In the genomic region with DNA sequence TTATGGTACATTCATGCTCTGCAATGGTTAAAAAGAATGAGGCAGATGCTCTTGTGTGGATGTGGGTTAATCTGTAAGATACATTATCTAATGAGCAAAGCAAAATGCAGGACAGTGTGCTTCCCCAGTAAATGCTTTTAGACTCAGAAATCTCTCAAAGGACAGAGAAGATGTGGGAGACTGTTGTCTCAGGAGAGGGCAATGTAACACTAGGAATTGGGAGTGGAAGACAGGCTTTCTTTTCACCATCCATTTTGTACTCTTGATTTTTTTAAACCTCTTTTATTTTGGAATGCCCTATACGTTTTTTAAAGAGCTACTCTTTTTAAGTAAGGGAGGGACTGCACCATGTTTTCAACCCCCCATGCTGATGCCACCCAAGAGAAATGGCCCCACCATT, we compare ENCODE assay signal across 19 cellular contexts.
DNase-seq lines count a peak whose midpoint lies in the region; FAIRE-seq and TF ChIP-seq lines count a peak whose summit lies in the region.
"Had no signal": no experiment of that assay in that cellular context is flagged by ENCODE, and none has a peak within 500 bp of the region (broad histone marks: within the 10 kb centered on the region; RNA-seq: fewer than 3 reads in every experiment).

No MANE protein-coding gene starts in this region.

- DNase-seq in NCI-H2171 treated with DMSO at 0.1 percent for 48 hours (lab: John Stamatoyannopoulos, UW) (peak; percentile 3), NCI-H2171 (lab: John Stamatoyannopoulos, UW) (no peak), chondrocyte (ENCODE audit: low spot score) (no peak), frontal cortex (ENCODE audit: low spot score in 2 of 2) (peak; percentile 33 to 40), putamen (ENCODE audit: low spot score) (peak; percentile 31), foreskin melanocyte (no peak), spleen (no peak)
- no peak for DNase-seq in activated CD4-positive, alpha-beta T cell treated with anti-CD3 and anti-CD28 coated beads, Interleukin-2, amount 50 U/mL, for 4 hours
- DNase-seq: CD4-positive, alpha-beta memory T cell; GDM1; H9; MM.1S; NCI-H1105; NCI-H1694; NCI-H446; NCI-H69; PC-9 had no signal

- WGBS in spleen, 5 donors, result 45 to 86% (median 59%) methylated on average over 1 of the region's 1 CpG

- TF ChIP-seq CTCF in chondrocyte (IDR thresholded peaks at IDR 0.05), result peak; percentile 22
- TF ChIP-seq CTCF in spleen (IDR thresholded peaks at IDR 0.05 in 8 of 11, conservative IDR thresholded peaks at IDR 0.05 in 3 of 11), result no peak

- H3K9me3 Mint-ChIP-seq in chondrocyte (ENCODE audit: low read depth), result no peaks in the 10 kb centered on the region

- peaks cover 0 to 8% (median 0%) of the 10 kb centered on the region in 7 donors for H3K27me3 ChIP-seq in spleen (replicated peaks in 1 of 7)

- no peak overlapping the region for H3K4me3 ChIP-seq in spleen
- H3K4me3 ChIP-seq: PC-9 had no signal

- no peaks in the 10 kb centered on the region for H3K36me3 ChIP-seq in spleen

- peaks cover 0 to 7% (median 0%) of the 10 kb centered on the region in 6 donors for H3K4me1 ChIP-seq in spleen

- FAIRE-seq in frontal cortex (lab: Jason Lieb, UNC), result no peak
- FAIRE-seq: GM12892 had no signal

- no peak overlapping the region for H3K27ac Mint-ChIP-seq in chondrocyte (ENCODE audit: unreplicated experiment)
- H3K27ac Mint-ChIP-seq: H9 had no signal

- H3K4me1 Mint-ChIP-seq in chondrocyte (ENCODE audit: low read depth), result no peaks in the 10 kb centered on the region

- no peak overlapping the region for H3K27ac ChIP-seq in spleen
- H3K27ac ChIP-seq: 22Rv1, PC-9 had no signal

- H3K9me3 ChIP-seq in spleen, result no peaks in the 10 kb centered on the region

- TF ChIP-seq POLR2A in spleen (IDR thresholded peaks at IDR 0.05), result no peak

- no peaks in the 10 kb centered on the region for H3K36me3 Mint-ChIP-seq in chondrocyte (ENCODE audit: low read depth)
- H3K36me3 Mint-ChIP-seq: CD4-positive, alpha-beta memory T cell had no signal

- intact Hi-C loops in spleen (cut with DNase I; ENCODE audit: low total_unique reads), result no loop called here

- no peak overlapping the region for H3K4me3 Mint-ChIP-seq in chondrocyte (ENCODE audit: unreplicated experiment)
- H3K4me3 Mint-ChIP-seq: CD4-positive, alpha-beta memory T cell; H9 had no signal

- peaks cover 2% of the 10 kb centered on the region for H3K27me3 Mint-ChIP-seq in chondrocyte (ENCODE audit: low read depth)

Comparison
In these comparisons a context has a peak if more than half of its experiments do, and no peak if none do; other contexts are left out.
1. DNase-seq: peak in NCI-H2171 treated with DMSO at 0.1 percent for 48 hours (single experiment), frontal cortex (2 of 2) and putamen (single experiment); none in NCI-H2171 (single experiment), chondrocyte (single experiment), foreskin melanocyte (single experiment), spleen (single experiment) and activated CD4-positive, alpha-beta T cell treated with anti-CD3 and anti-CD28 coated beads, Interleukin-2, amount 50 U/mL, for 4 hours (0 of 2).